In genomic region chr5:77629553-77630245, GRCh38 we compare ENCODE assay signal across 9 cellular contexts. TPM values are rescaled to one million over a fixed set of nuclear protein-coding genes. Genes with fewer than 3 reads are reported as not detected.
A peak's percentile ranks its signal among the peaks of the same experiment; 100 is the strongest.
DNase-seq lines count a peak whose midpoint lies in the region; ATAC-seq and TF ChIP-seq lines count a peak whose summit lies in the region.
"Had no signal": no experiment of that assay in that cellular context is flagged by ENCODE, and none has a peak within 500 bp of the region (broad histone marks: within the 10 kb centered on the region; RNA-seq: fewer than 3 reads in every experiment).

No MANE protein-coding gene starts in this region.

- H3K4me1 Mint-ChIP-seq in type B pancreatic cell (ENCODE audit: unreplicated experiment) = peaks cover 11% of the 10 kb centered on the region

- 2 to 4% methylated on average over 69 to 73 of the region's 73 CpGs for WGBS in heart right ventricle, 2 donors

- peak overlapping the region; percentile 94 for H3K4me3 Mint-ChIP-seq in type B pancreatic cell

- TF ChIP-seq CTCF in heart right ventricle (IDR thresholded peaks at IDR 0.05) (no peak), RWPE2 (IDR thresholded peaks at IDR 0.05; ENCODE audit: poor library complexity, severe bottlenecking) (no peak), type B pancreatic cell (conservative IDR thresholded peaks at IDR 0.05) (no peak), omental fat pad (IDR thresholded peaks at IDR 0.05) (no peak)

- no peaks in the 10 kb centered on the region for H3K36me3 Mint-ChIP-seq in type B pancreatic cell

- ATAC-seq in heart right ventricle = no peak
- ATAC-seq in Right ventricle myocardium superior (ENCODE audit: poor library complexity) = no peak
- ATAC-seq in RWPE2 (ENCODE audit: low read depth) = no peak
- ATAC-seq in GM21717 (IDR thresholded peaks at IDR 0.05; ENCODE audit: unreplicated experiment) = no peak
- no peak for ATAC-seq in omental fat pad (ENCODE audit: low FRiP score)

- no peak overlapping the region for H3K9ac ChIP-seq in iPS-18a (ENCODE audit: low read length)

- H3K9me3 ChIP-seq in heart right ventricle = peaks cover 0 to 4% (median 0%) of the 10 kb centered on the region in 11 donors
- H3K9me3 ChIP-seq in RWPE2 (ENCODE audit: severe bottlenecking) = no peaks in the 10 kb centered on the region
- peaks cover 2% of the 10 kb centered on the region for H3K9me3 ChIP-seq in iPS-18a (ENCODE audit: control insufficient read depth, low read depth, low read length)

- no peak for DNase-seq in heart right ventricle
- no peak for DNase-seq in Right ventricle myocardium superior
- no peak for DNase-seq in RWPE2 (ENCODE audit: low spot score)
- DNase-seq in type B pancreatic cell (ENCODE audit: extremely low spot score, unreplicated experiment) = no peak
- no peak for DNase-seq in stimulated activated CD4-positive, alpha-beta T cell treated with anti-CD3 and anti-CD28 coated beads, Interleukin-2, amount 100 ng/mL, for 48 hours
- DNase-seq in omental fat pad (ENCODE audit: low spot score) = no peak

- H3K27me3 ChIP-seq in heart right ventricle (peaks cover 29 to 100% (median 100%) of the 10 kb centered on the region in 7 donors), RWPE2 (ENCODE audit: insufficient read depth, poor library complexity, severe bottlenecking) (peaks cover 100% of the 10 kb centered on the region), iPS-18a (ENCODE audit: control insufficient read depth, insufficient read depth, low read length) (peaks cover 100% of the 10 kb centered on the region)

- H3K27me3 Mint-ChIP-seq in type B pancreatic cell = peaks cover 97% of the 10 kb centered on the region

- H3K27ac ChIP-seq in heart right ventricle (no peak overlapping the region), RWPE2 (ENCODE audit: poor library complexity, severe bottlenecking) (no peak overlapping the region), iPS-18a (ENCODE audit: low read length) (no peak overlapping the region)

- peaks cover 2 to 39% (median 16%) of the 10 kb centered on the region in 9 donors for H3K4me1 ChIP-seq in heart right ventricle
- H3K4me1 ChIP-seq in RWPE2 (ENCODE audit: insufficient read depth, poor library complexity, severe bottlenecking) = no peaks in the 10 kb centered on the region
- H3K4me1 ChIP-seq in iPS-18a (ENCODE audit: control insufficient read depth, low read depth, low read length) = no peaks in the 10 kb centered on the region

- H3K36me3 ChIP-seq in heart right ventricle (no peaks in the 10 kb centered on the region), RWPE2 (ENCODE audit: low read depth) (no peaks in the 10 kb centered on the region), iPS-18a (ENCODE audit: control insufficient read depth, low read depth, low read length) (no peaks in the 10 kb centered on the region)

- intact Hi-C loops in heart right ventricle (cut with DNase I) (no loop called here), Right ventricle myocardium superior (cut with DNase I) (no loop called here)

- H3K4me3 ChIP-seq in heart right ventricle = peak overlapping the region; percentile 6 to 53 (median 42)
- peak overlapping the region; percentile 22 for H3K4me3 ChIP-seq in RWPE2 (ENCODE audit: severe bottlenecking)
- peak overlapping the region; percentile 50 for H3K4me3 ChIP-seq in iPS-18a (ENCODE audit: low read length)

- no peak overlapping the region for H3K27ac Mint-ChIP-seq in type B pancreatic cell

- no peaks in the 10 kb centered on the region for H3K9me3 Mint-ChIP-seq in type B pancreatic cell

RNA-seq across cellular contexts. Expression of gene OTP, which starts 8.8 kb away (rescaled TPM):
- total RNA-seq in heart right ventricle (not detected), Right ventricle myocardium superior (not detected), type B pancreatic cell (ENCODE audit: low replicate concordance) (0.17 and 0.31 TPM in 2 replicates), omental fat pad (not detected)
- not detected for polyA plus RNA-seq in heart right ventricle
- total RNA-seq: bronchial epithelial cell had no signal
